In genomic region chr3:129461461-129462146, GRCh38 we compare ENCODE assay signal across 11 cellular contexts. TPM values are rescaled to one million over a fixed set of nuclear protein-coding genes. Genes with fewer than 3 reads are reported as not detected.
DNase-seq lines count a peak whose midpoint lies in the region; ATAC-seq and TF ChIP-seq lines count a peak whose summit lies in the region.
"Had no signal": no experiment of that assay in that cellular context is flagged by ENCODE, and none has a peak within 500 bp of the region (broad histone marks: within the 10 kb centered on the region; RNA-seq: fewer than 3 reads in every experiment).

No MANE protein-coding gene starts in this region.

- H3K9me2 ChIP-seq in GM23248 (ENCODE audit: insufficient read depth): no peaks in the 10 kb centered on the region

- in situ Hi-C loops in GM23248 (cut with MboI) (no loop called here), SK-MEL-5 (cut with HindIII; ENCODE audit: low pct_unique_long_range_greater_than_20kb, low sequenced_read_pairs) (no loop called here)

- 68 to 82% methylated on average over 6 of the region's 6 CpGs for WGBS in GM23248 (ENCODE audit: low coverage in 1 of 2, low lambda C conversion rate in 2 of 2, missing lambda C conversion rate in 2 of 2), 2 experiments

- no peak overlapping the region for H3K4me3 ChIP-seq in GM23248
- no peak overlapping the region for H3K4me3 ChIP-seq in osteoblast (ENCODE audit: insufficient read depth, low read length)

- H3K36me3 ChIP-seq in GM23248 (ENCODE audit: low read depth): no peaks in the 10 kb centered on the region
- peaks cover 26% of the 10 kb centered on the region for H3K36me3 ChIP-seq in osteoblast (ENCODE audit: insufficient read depth, low read length)

- H3K27ac ChIP-seq in GM23248 (peak overlapping the region; percentile 83), osteoblast (ENCODE audit: low read depth, low read length) (peak overlapping the region; percentile 15)
- H3K27ac ChIP-seq: HL-60 had no signal

- TF ChIP-seq CTCF in osteoblast (IDR thresholded peaks at IDR 0.05; ENCODE audit: extremely low read depth, low read depth, low read length): no peak

- no peaks in the 10 kb centered on the region for H3K9me3 ChIP-seq in GM23248 (ENCODE audit: low read depth)
- no peaks in the 10 kb centered on the region for H3K9me3 ChIP-seq in osteoblast (ENCODE audit: low read depth, low read length)

- peaks cover 17% of the 10 kb centered on the region for H3F3A ChIP-seq in GM23248 (ENCODE audit: insufficient read depth)

- H3K27me3 ChIP-seq in GM23248 (replicated peaks; ENCODE audit: insufficient read depth) (no peaks in the 10 kb centered on the region), osteoblast (ENCODE audit: insufficient read depth, low read length) (no peaks in the 10 kb centered on the region)

- ATAC-seq in GM18498 (IDR thresholded peaks at IDR 0.05; ENCODE audit: unreplicated experiment): no peak

- H3K79me2 ChIP-seq in GM23248 (ENCODE audit: insufficient read depth): no peaks in the 10 kb centered on the region
- H3K79me2 ChIP-seq in osteoblast (ENCODE audit: insufficient read depth, low read length): no peaks in the 10 kb centered on the region

- H3K4me2 ChIP-seq in GM23248 (ENCODE audit: unreplicated experiment) (peak overlapping the region; percentile 35), osteoblast (ENCODE audit: insufficient read depth, low read length) (no peak overlapping the region)

- H3K9ac ChIP-seq in GM23248: peak overlapping the region; percentile 54

- peak; percentile 61 for DNase-seq in GM23248
- DNase-seq in SK-MEL-5 (ENCODE audit: low read depth, low spot score): peak; percentile 59
- DNase-seq in fibroblast of gingiva (ENCODE audit: low read depth): peak; percentile 84
- DNase-seq in osteoblast (ENCODE audit: insufficient read length, low spot score, missing footprints): peak; percentile 66
- no peak for DNase-seq in AG08396 (ENCODE audit: low spot score)
- DNase-seq in NCI-H510A treated with DMSO at 0.1 percent for 48 hours (lab: John Stamatoyannopoulos, UW): no peak
- DNase-seq in hippocampal formation (lab: John Stamatoyannopoulos, UW): no peak
- DNase-seq: activated naive CD8-positive, alpha-beta T cell treated with anti-CD3 and anti-CD28 coated beads, Interleukin-2, amount 10 ng/mL, durations not matched to agents 7 days and 5 days; CD4-positive, alpha-beta T cell had no signal

- H4K20me1 ChIP-seq in GM23248 (ENCODE audit: insufficient read depth): no peaks in the 10 kb centered on the region
- H4K20me1 ChIP-seq in osteoblast (ENCODE audit: insufficient read depth, low read length): no peaks in the 10 kb centered on the region

- peaks cover 17% of the 10 kb centered on the region for H3K4me1 ChIP-seq in GM23248 (ENCODE audit: insufficient read depth)
- H3K4me1 ChIP-seq in osteoblast (ENCODE audit: insufficient read depth, low read length): peaks cover 11% of the 10 kb centered on the region

- no peak overlapping the region for H2AFZ ChIP-seq in GM23248
- H2AFZ ChIP-seq in osteoblast (ENCODE audit: low read length): no peak overlapping the region

RNA-seq across cellular contexts. Expression of gene IFT122, which starts 21.6 kb away (rescaled TPM):
- 16.3 and 25.4 TPM in 2 replicates for total RNA-seq in GM23248 (2014; rRNA removed; shearing (Covaris generic))
- polyA plus RNA-seq in GM23248 (2016; fragmentation: Nextera tagmentation; extraction: Ambion mirVana): 13.5 and 16.1 TPM in 2 replicates
- 6.4 and 8.6 TPM in 2 replicates for total RNA-seq in SK-MEL-5 (2014; rRNA removed; shearing (Covaris generic))
- polyA plus RNA-seq in SK-MEL-5 (2015; cell fraction: cytosol; rRNA removed): 8.3 and 9.0 TPM in 2 replicates
- polyA plus RNA-seq in SK-MEL-5 (2015; cell fraction: nucleus; rRNA removed): 29.2 and 83.3 TPM in 2 replicates
- total RNA-seq in osteoblast: 30.4 and 30.6 TPM in 2 replicates

RNA-seq across cellular contexts. Expression of gene MBD4, which starts 21.9 kb away (rescaled TPM):
- 27.2 and 49.8 TPM in 2 replicates for total RNA-seq in GM23248 (2014; rRNA removed; shearing (Covaris generic))
- 36.2 and 36.8 TPM in 2 replicates for polyA plus RNA-seq in GM23248 (2016; fragmentation: Nextera tagmentation; extraction: Ambion mirVana)
- total RNA-seq in SK-MEL-5 (2014; rRNA removed; shearing (Covaris generic)): 16.2 and 18.5 TPM in 2 replicates
- 14.7 and 15.1 TPM in 2 replicates for polyA plus RNA-seq in SK-MEL-5 (2015; cell fraction: cytosol; rRNA removed)
- 82.6 and 113 TPM in 2 replicates for polyA plus RNA-seq in SK-MEL-5 (2015; cell fraction: nucleus; rRNA removed)
- 37.1 and 41.3 TPM in 2 replicates for total RNA-seq in osteoblast

RNA-seq across cellular contexts. Expression of gene EFCAB12, which starts 33.2 kb away (rescaled TPM):
- not detected in 2 replicates for total RNA-seq in GM23248 (2014; rRNA removed; shearing (Covaris generic))
- polyA plus RNA-seq in GM23248 (2016; fragmentation: Nextera tagmentation; extraction: Ambion mirVana): not detected in 2 replicates
- 0.08 TPM in 1 of 2 replicates, not detected in the other for total RNA-seq in SK-MEL-5 (2014; rRNA removed; shearing (Covaris generic))
- polyA plus RNA-seq in SK-MEL-5 (2015; cell fraction: cytosol; rRNA removed): 0.09 and 0.10 TPM in 2 replicates
- polyA plus RNA-seq in SK-MEL-5 (2015; cell fraction: nucleus; rRNA removed): 1.1 and 3.3 TPM in 2 replicates
- under 0.01 TPM in 2 replicates for total RNA-seq in osteoblast

Comparison
In these comparisons a context has a peak if more than half of its experiments do, and no peak if none do; other contexts are left out.
1. DNase-seq: peak in GM23248 (single experiment), SK-MEL-5 (single experiment), fibroblast of gingiva (single experiment) and osteoblast (single experiment); none in AG08396 (single experiment), NCI-H510A treated with DMSO at 0.1 percent for 48 hours (single experiment) and hippocampal formation (0 of 2).